ENCODE assay signal across 1 cellular context in the genomic region with DNA sequence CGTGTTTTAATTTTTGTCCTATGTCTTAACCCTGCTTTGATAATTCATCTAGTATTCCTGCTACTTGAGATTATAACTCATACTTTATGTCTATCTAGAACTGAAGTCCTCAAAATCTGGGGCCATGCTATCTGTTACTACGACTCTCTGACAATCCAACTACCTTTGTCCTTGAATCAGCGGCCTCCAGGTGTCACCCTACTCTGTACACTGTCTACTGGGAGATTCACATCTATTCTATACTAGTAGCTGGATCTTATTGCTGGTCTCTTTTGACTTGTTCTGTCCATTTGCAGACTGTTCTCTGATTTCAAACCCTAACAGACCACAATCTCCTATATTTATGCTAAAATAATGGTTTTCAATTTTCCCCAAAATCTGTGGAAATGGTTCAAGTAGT.
TF ChIP-seq lines count a peak whose summit lies in the region.

No MANE protein-coding gene starts in this region.

TF ChIP-seq in WTC11, 78 proteins besides CTCF, POLR2A, EP300 and RAD21 (continued from another document):
- no peak for TF ChIP-seq ZNF671 (CRISPR knock-in tag; IDR thresholded peaks at IDR 0.05)
- TF ChIP-seq TCF7 (CRISPR knock-in tag; IDR thresholded peaks at IDR 0.05; ENCODE audit: low read depth) = no peak
- TF ChIP-seq, protein P1, sequence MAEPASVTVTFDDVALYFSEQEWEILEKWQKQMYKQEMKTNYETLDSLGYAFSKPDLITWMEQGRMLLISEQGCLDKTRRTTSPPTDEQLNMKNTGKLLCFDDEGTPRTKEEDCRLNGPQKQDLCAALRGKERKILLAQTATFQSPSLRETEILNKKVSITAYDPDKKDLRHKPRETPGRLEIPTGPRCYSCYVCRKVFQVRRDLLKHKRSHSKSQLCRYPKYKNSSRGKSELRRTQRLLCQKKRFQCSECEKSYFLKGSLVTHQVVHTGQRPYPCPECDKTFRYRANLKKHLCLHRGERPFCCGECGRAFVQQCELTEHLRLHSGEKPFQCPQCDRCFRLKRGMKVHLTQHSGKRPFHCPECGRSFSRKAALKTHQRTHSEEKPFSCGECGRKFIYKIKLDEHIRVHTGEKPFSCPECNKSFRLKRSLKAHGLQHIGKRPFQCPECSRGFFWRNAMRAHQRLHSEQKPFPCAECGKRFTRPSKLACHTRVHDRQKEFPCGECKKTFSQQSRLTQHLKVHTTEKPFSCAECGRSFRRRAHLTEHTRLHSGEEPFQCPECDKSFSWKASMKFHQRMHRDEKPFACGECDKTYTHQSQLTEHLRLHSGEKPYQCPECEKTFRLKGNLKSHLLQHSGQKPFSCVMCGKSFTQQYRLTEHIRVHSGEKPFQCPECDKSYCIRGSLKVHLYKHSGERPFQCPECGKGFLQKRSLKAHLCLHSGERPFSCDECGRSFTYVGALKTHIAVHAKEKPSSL (CRISPR knock-in tag; conservative IDR thresholded peaks at IDR 0.05) = no peak
- TF ChIP-seq ETV6 (CRISPR knock-in tag; IDR thresholded peaks at IDR 0.05) = no peak
- no peak for TF ChIP-seq ZNF232 (CRISPR knock-in tag; IDR thresholded peaks at IDR 0.05)
- TF ChIP-seq GTF2I (CRISPR knock-in tag; conservative IDR thresholded peaks at IDR 0.05) = no peak
- TF ChIP-seq USF1 (CRISPR knock-in tag; IDR thresholded peaks at IDR 0.05) = no peak
- no peak for TF ChIP-seq ZNF423 (CRISPR knock-in tag; IDR thresholded peaks at IDR 0.05)
- no peak for TF ChIP-seq RORB (CRISPR knock-in tag; IDR thresholded peaks at IDR 0.05)
- no peak for TF ChIP-seq ZNF219 (CRISPR knock-in tag; IDR thresholded peaks at IDR 0.05; ENCODE audit: borderline replicate concordance)
- no peak for TF ChIP-seq TP53 (CRISPR knock-in tag; IDR thresholded peaks at IDR 0.05)
- TF ChIP-seq AR (CRISPR knock-in tag; IDR thresholded peaks at IDR 0.05) = no peak
- TF ChIP-seq FOXJ3 (CRISPR knock-in tag; IDR thresholded peaks at IDR 0.05; ENCODE audit: borderline replicate concordance) = no peak
- no peak for TF ChIP-seq RELA (CRISPR knock-in tag; IDR thresholded peaks at IDR 0.05; ENCODE audit: borderline replicate concordance)
TF ChIP-seq in WTC11: peak in this region for 0.
